In the genomic region with DNA sequence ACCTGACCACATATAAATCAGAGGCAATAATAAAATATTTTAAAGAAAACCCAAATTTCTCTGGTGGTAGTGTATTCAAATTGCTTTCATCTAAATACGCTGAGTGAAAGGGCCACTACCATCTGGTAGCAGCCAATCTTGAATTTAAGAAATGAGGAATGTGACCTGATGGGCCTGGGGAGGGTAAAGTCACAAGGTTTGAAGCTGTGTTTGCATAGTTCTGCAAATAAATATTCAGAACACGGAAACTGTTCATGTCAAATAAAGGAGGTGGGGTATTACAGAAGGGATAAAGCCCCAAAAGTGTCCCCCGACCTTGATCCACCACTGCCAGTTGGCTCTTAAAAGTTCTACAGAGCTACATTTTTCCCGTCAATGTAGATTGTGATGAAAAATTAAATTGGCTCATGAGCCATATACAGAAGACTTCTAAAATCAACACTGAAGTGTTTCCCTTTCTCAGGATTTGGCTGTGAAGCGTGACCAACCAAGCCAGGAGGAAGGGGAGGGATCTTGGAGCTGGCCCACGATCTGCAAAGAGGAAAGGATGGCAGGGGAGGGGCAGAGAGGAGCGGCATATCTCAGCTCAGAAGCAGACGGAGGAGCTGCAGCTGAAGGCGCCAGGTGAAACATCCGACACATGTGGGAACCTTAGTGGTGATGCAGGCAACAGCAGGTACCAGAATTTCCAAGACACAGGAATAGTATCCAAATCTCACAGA, we compare ENCODE assay signal across 16 cellular contexts. TPM values are rescaled to one million over a fixed set of nuclear protein-coding genes. Genes with fewer than 3 reads are reported as not detected.
DNase-seq lines count a peak whose midpoint lies in the region; ATAC-seq, FAIRE-seq and TF ChIP-seq lines count a peak whose summit lies in the region.
"Had no signal": no experiment of that assay in that cellular context is flagged by ENCODE, and none has a peak within 500 bp of the region (broad histone marks: within the 10 kb centered on the region; RNA-seq: fewer than 3 reads in every experiment).

No MANE protein-coding gene starts in this region.

- H3K4me1 ChIP-seq in keratinocyte (ENCODE audit: control insufficient read depth, extremely low read depth, insufficient read depth, low read length) (peaks cover 5% of the 10 kb centered on the region), pancreas (peaks cover 15 to 16% (median 15%) of the 10 kb centered on the region in 3 donors)
- H3K4me1 ChIP-seq: vagina had no signal

- FAIRE-seq in keratinocyte (lab: Jason Lieb, UNC) (peak; percentile 34), pancreas (lab: Jason Lieb, UNC) (no peak)
- FAIRE-seq: H1 had no signal

- H3K4me3 ChIP-seq in keratinocyte (ENCODE audit: control insufficient read depth in 2 of 3, extremely low read depth in 1 of 3, insufficient read depth in 2 of 3, low read depth in 1 of 3, low read length in 3 of 3) (no peak overlapping the region), pancreas (peak overlapping the region in 3 of 4 donors; percentile 5 to 28 (median 10)), MG63 (no peak overlapping the region)
- H3K4me3 ChIP-seq: vagina had no signal

- peak overlapping the region; percentile 44 for H3K4me2 ChIP-seq in keratinocyte (ENCODE audit: control insufficient read depth, extremely low read depth, insufficient read depth, low read depth, low read length)
- H3K4me2 ChIP-seq: KMS-11, SK-N-SH had no signal

- dilution Hi-C loops in keratinocyte (cut with MboI; ENCODE audit: extremely low pct_ligation_motif_present, low sequenced_read_pairs), result loop anchor here (25.0 kb wide), 1 partner anchor 124 kb away; no protein-coding TSS in a partner anchor

- intact Hi-C loops in pancreas (cut with DNase I), result no loop called here

- H3K79me2 ChIP-seq in keratinocyte (ENCODE audit: control insufficient read depth, insufficient read depth, low read length), result no peaks in the 10 kb centered on the region

- no peaks in the 10 kb centered on the region for H4K20me1 ChIP-seq in keratinocyte (ENCODE audit: control insufficient read depth, extremely low read depth, insufficient read depth, low read length)

- H3K9me3 ChIP-seq in keratinocyte (ENCODE audit: control insufficient read depth, low read depth, low read length) (no peaks in the 10 kb centered on the region), pancreas (no peaks in the 10 kb centered on the region), MG63 (no peaks in the 10 kb centered on the region)
- H3K9me3 ChIP-seq: SK-N-SH, vagina had no signal

- no peaks in the 10 kb centered on the region for H3K27me3 ChIP-seq in keratinocyte (ENCODE audit: control insufficient read depth, extremely low read depth, insufficient read depth, low read length)
- no peaks in the 10 kb centered on the region for H3K27me3 ChIP-seq in pancreas
- H3K27me3 ChIP-seq in MG63, result no peaks in the 10 kb centered on the region
- H3K27me3 ChIP-seq: vagina had no signal

- WGBS in pancreas, 2 donors, result 11 to 13% methylated on average over 10 of the region's 10 CpGs

- H3K27ac ChIP-seq in VCaP (peak overlapping the region; percentile 98), keratinocyte (ENCODE audit: control insufficient read depth, insufficient read depth, low read length) (no peak overlapping the region), pancreas (peak overlapping the region in 3 of 4 donors; percentile 47 to 77 (median 60))
- H3K27ac ChIP-seq: KMS-11, vagina had no signal

- DNase-seq in DMS53 treated with DMSO at 0.1 percent for 48 hours (lab: John Stamatoyannopoulos, UW; ENCODE audit: unreplicated experiment) (peak; percentile 79), keratinocyte (ENCODE audit: low read depth, low spot score) (no peak), pancreas (peak; percentile 52 to 63 (median 58)), MG63 (no peak)
- DNase-seq in activated CD8-positive, alpha-beta memory T cell treated with anti-CD3 and anti-CD28 coated beads, Interleukin-2, amount 50 U/mL, for 4 hours, result no peak
- no peak for DNase-seq in activated T-cell treated with anti-CD3 and anti-CD28 coated beads, Interleukin-2, amount 50 U/mL, for 1 hour
- DNase-seq: activated naive CD4-positive, alpha-beta T cell treated with anti-CD3 and anti-CD28 coated beads, Interleukin-2, amount 10 ng/mL, durations not matched to agents 7 days and 5 days; GF-D8; NCI-H2171 treated with DMSO at 0.1 percent for 48 hours; SK-N-SH; stimulated activated CD8-positive, alpha-beta memory T cell treated with anti-CD3 and anti-CD28 coated beads, Interleukin-4, amount 100 ng/mL, for 48 hours had no signal

- H3K36me3 ChIP-seq in keratinocyte (ENCODE audit: control insufficient read depth in 2 of 2, extremely low read depth in 1 of 2, insufficient read depth in 2 of 2, low read length in 2 of 2) (no peaks in the 10 kb centered on the region), pancreas (no peaks in the 10 kb centered on the region), MG63 (no peaks in the 10 kb centered on the region)
- H3K36me3 ChIP-seq: vagina had no signal

- H2AFZ ChIP-seq in keratinocyte (ENCODE audit: control insufficient read depth, low read length), result peak overlapping the region; percentile 63

- H3K9ac ChIP-seq in keratinocyte (ENCODE audit: control insufficient read depth, extremely low read depth, insufficient read depth, low read length), result no peak overlapping the region
- H3K9ac ChIP-seq: KMS-11, SK-N-SH had no signal

- ATAC-seq in pancreas (peak; percentile 85 to 91 (median 90)), HG03039 (IDR thresholded peaks at IDR 0.05; ENCODE audit: unreplicated experiment) (no peak)

- TF ChIP-seq CTCF in VCaP (conservative IDR thresholded peaks at IDR 0.05) (no peak; the same call in 1 of the 2 replicates), keratinocyte (optimal IDR thresholded peaks at IDR 0.05 in 1 of 3, IDR thresholded peaks at IDR 0.05 in 1 of 3, conservative IDR thresholded peaks at IDR 0.05 in 1 of 3; ENCODE audit: extremely low read depth in 1 of 3, insufficient read depth in 2 of 3, low read length in 3 of 3) (no peak), pancreas (IDR thresholded peaks at IDR 0.05) (no peak)

- H3K9me1 ChIP-seq in keratinocyte (ENCODE audit: control insufficient read depth, extremely low read depth, insufficient read depth, low read length), result no peaks in the 10 kb centered on the region

RNA-seq across cellular contexts. Expression of gene MPP7, which starts 39.6 kb away (rescaled TPM):
- polyA plus RNA-seq in keratinocyte (4.9 to 6.5 TPM (median 6.3 TPM) in 3 replicates), pancreas (1 to 10 TPM; 2.8 to 5.0 TPM)
- polyA plus RNA-seq in keratinocyte (2011; ENCODE audit: low read depth), result 13.3 TPM
- 4.1 and 5.1 TPM in 2 replicates for polyA plus RNA-seq in keratinocyte (2011; cell fraction: cytosol; rRNA removed)
- 3.6 and 4.1 TPM in 2 replicates for polyA plus RNA-seq in keratinocyte (2011; cell fraction: nucleus; rRNA removed)
- 3.7 and 5.5 TPM in 2 replicates for polyA plus RNA-seq in keratinocyte (2012; ENCODE audit: low replicate concordance)
- polyA minus RNA-seq in keratinocyte, result 16.0 to 19.0 TPM (median 16.2 TPM) in 3 replicates
- polyA minus RNA-seq in keratinocyte (2011; cell fraction: cytosol; rRNA and poly(A)+ RNA removed), result 9.0 TPM
- 2.3 and 7.1 TPM in 2 replicates for polyA minus RNA-seq in keratinocyte (2011; cell fraction: nucleus; rRNA and poly(A)+ RNA removed)
- 10 to 100 TPM; 13.3 to 21.6 (median 16.0) TPM for total RNA-seq in pancreas
- 3.8 and 8.3 TPM in 2 replicates for total RNA-seq in MG63 (2014; rRNA removed; shearing (Covaris generic); ENCODE audit: low replicate concordance)
- polyA plus RNA-seq: SK-N-SH had no signal

Comparison
In these comparisons a context has a peak if more than half of its experiments do, and no peak if none do; other contexts are left out.
1. DNase-seq: peak in DMS53 treated with DMSO at 0.1 percent for 48 hours (single experiment) and pancreas (6 of 6); none in keratinocyte (single experiment), MG63 (single experiment), activated CD8-positive, alpha-beta memory T cell treated with anti-CD3 and anti-CD28 coated beads, Interleukin-2, amount 50 U/mL, for 4 hours (single experiment) and activated T-cell treated with anti-CD3 and anti-CD28 coated beads, Interleukin-2, amount 50 U/mL, for 1 hour (single experiment).
2. H3K4me3 ChIP-seq: peak in pancreas (3 of 4); none in keratinocyte (0 of 3) and MG63 (single experiment).